15 cellular contexts compared by ENCODE assay signal in genomic region chr15:76942331-76942730, GRCh38. TPM values are rescaled to one million over a fixed set of nuclear protein-coding genes. Genes with fewer than 3 reads are reported as not detected.
DNase-seq lines count a peak whose midpoint lies in the region; ATAC-seq and TF ChIP-seq lines count a peak whose summit lies in the region.
"Had no signal": no experiment of that assay in that cellular context is flagged by ENCODE, and none has a peak within 500 bp of the region (broad histone marks: within the 10 kb centered on the region; RNA-seq: fewer than 3 reads in every experiment).

No MANE protein-coding gene starts in this region.

- in situ Hi-C loops in SK-MEL-5 (cut with HindIII; ENCODE audit: low pct_unique_long_range_greater_than_20kb, low sequenced_read_pairs) (no loop called here), KBM-7 (cut with MboI; ENCODE audit: low pct_unique_long_range_greater_than_20kb, low sequenced_read_pairs) (no loop called here)

- H3K36me3 Mint-ChIP-seq in neural crest cell (ENCODE audit: low read depth): peaks cover 15% of the 10 kb centered on the region
- peaks cover 32% of the 10 kb centered on the region for H3K36me3 Mint-ChIP-seq in activated CD4-positive, alpha-beta memory T cell treated with anti-CD3 and anti-CD28 coated beads, Interleukin-2, amount 10 ng/mL, durations not matched to agents 7 days and 5 days (ENCODE audit: low read depth)

- H3K27me3 Mint-ChIP-seq in neural crest cell (ENCODE audit: low read depth): no peaks in the 10 kb centered on the region
- H3K27me3 Mint-ChIP-seq in activated CD4-positive, alpha-beta memory T cell treated with anti-CD3 and anti-CD28 coated beads, Interleukin-2, amount 10 ng/mL, durations not matched to agents 7 days and 5 days: no peaks in the 10 kb centered on the region
- H3K27me3 Mint-ChIP-seq: B cell had no signal

- H3K4me1 Mint-ChIP-seq in neural crest cell: peaks cover 20% of the 10 kb centered on the region
- H3K4me1 Mint-ChIP-seq in activated CD4-positive, alpha-beta memory T cell treated with anti-CD3 and anti-CD28 coated beads, Interleukin-2, amount 10 ng/mL, durations not matched to agents 7 days and 5 days: peaks cover 9% of the 10 kb centered on the region

- H3K9me3 Mint-ChIP-seq in neural crest cell: no peaks in the 10 kb centered on the region
- H3K9me3 Mint-ChIP-seq in activated CD4-positive, alpha-beta memory T cell treated with anti-CD3 and anti-CD28 coated beads, Interleukin-2, amount 10 ng/mL, durations not matched to agents 7 days and 5 days: no peaks in the 10 kb centered on the region
- H3K9me3 Mint-ChIP-seq: CD8-positive, alpha-beta T cell had no signal

- DNase-seq in COLO829 (ENCODE audit: low spot score) (peak; percentile 54), SK-MEL-5 (ENCODE audit: low read depth, low spot score) (peak; percentile 62), caudate nucleus (lab: John Stamatoyannopoulos, UW) (no peak), neural crest cell (ENCODE audit: low read depth, low spot score) (no peak), KBM-7 (no peak), A172 (ENCODE audit: low spot score) (no peak), omental fat pad (ENCODE audit: low spot score) (no peak)
- DNase-seq in activated CD4-positive, alpha-beta memory T cell treated with anti-CD3 and anti-CD28 coated beads, Interleukin-2, amount 10 ng/mL, durations not matched to agents 7 days and 5 days: no peak
- DNase-seq: 8988T; CD8-positive, alpha-beta T cell; COR-L47; IMR-90 had no signal

- ATAC-seq in omental fat pad (ENCODE audit: low FRiP score): no peak
- ATAC-seq: CD8-positive, alpha-beta T cell had no signal

- peak overlapping the region; percentile 73 for H3K4me3 Mint-ChIP-seq in neural crest cell
- no peak overlapping the region for H3K4me3 Mint-ChIP-seq in activated CD4-positive, alpha-beta memory T cell treated with anti-CD3 and anti-CD28 coated beads, Interleukin-2, amount 10 ng/mL, durations not matched to agents 7 days and 5 days
- H3K4me3 Mint-ChIP-seq: B cell; CD8-positive, alpha-beta T cell had no signal

- TF ChIP-seq CTCF in neural crest cell (conservative IDR thresholded peaks at IDR 0.05): no peak
- TF ChIP-seq CTCF in omental fat pad (IDR thresholded peaks at IDR 0.05): no peak

- POLR2A ChIA-PET in activated CD4-positive, alpha-beta memory T cell treated with anti-CD3 and anti-CD28 coated beads, Interleukin-2, amount 10 ng/mL, durations not matched to agents 7 days and 5 days (lab: Charles Lee): interaction anchor here (2.0 kb wide), 1 partner anchor 11 kb away, joined by 6 read pairs; the partner anchor contains the start of gene RCN2

- CTCF ChIA-PET in activated CD4-positive, alpha-beta memory T cell treated with anti-CD3 and anti-CD28 coated beads, Interleukin-2, amount 10 ng/mL, durations not matched to agents 7 days and 5 days (lab: Charles Lee): interaction anchor here (0.7 to 1.8 kb wide), 8 partner anchors 11 to 601 kb away, joined by 3 to 7 read pairs (median 4); partner anchors contain the start of gene RCN2

- no peak overlapping the region for H3K27ac Mint-ChIP-seq in neural crest cell (ENCODE audit: unreplicated experiment)
- H3K27ac Mint-ChIP-seq in activated CD4-positive, alpha-beta memory T cell treated with anti-CD3 and anti-CD28 coated beads, Interleukin-2, amount 10 ng/mL, durations not matched to agents 7 days and 5 days: no peak overlapping the region
- H3K27ac Mint-ChIP-seq: B cell; CD8-positive, alpha-beta T cell had no signal

- H3K27ac ChIP-seq in caudate nucleus (ENCODE audit: low read depth, low read length): peak overlapping the region; percentile 72
- H3K27ac ChIP-seq: BLaER1 treated with 17β-estradiol and CSF1 and Interleukin-3, amounts not matched to agents 10 nM and 100 nM had no signal

RNA-seq across cellular contexts. Expression of gene RCN2, which starts 10.8 kb away (rescaled TPM):
- total RNA-seq in SK-MEL-5 (2014; rRNA removed; shearing (Covaris generic)): 114 and 132 TPM in 2 replicates
- polyA plus RNA-seq in SK-MEL-5 (2015; cell fraction: cytosol; rRNA removed): 188 and 249 TPM in 2 replicates
- 62.4 and 78.2 TPM in 2 replicates for polyA plus RNA-seq in SK-MEL-5 (2015; cell fraction: nucleus; rRNA removed)
- total RNA-seq in neural crest cell (159 and 161 TPM in 2 replicates), omental fat pad (10 to 100 TPM; 26.0 to 43.0 (median 33.0) TPM)
- 10 to 100 TPM; 23.0 to 24.9 TPM for total RNA-seq in activated CD4-positive, alpha-beta memory T cell treated with anti-CD3 and anti-CD28 coated beads, Interleukin-2, amount 10 ng/mL, durations not matched to agents 7 days and 5 days
- 167 and 217 TPM in 2 replicates for total RNA-seq in A172 (2014; rRNA removed; shearing (Covaris generic))

RNA-seq across cellular contexts. Expression of gene SCAPER, which starts 37.2 kb away (rescaled TPM):
- total RNA-seq in SK-MEL-5 (2014; rRNA removed; shearing (Covaris generic)): 11.8 and 12.7 TPM in 2 replicates
- 6.3 and 9.9 TPM in 2 replicates for polyA plus RNA-seq in SK-MEL-5 (2015; cell fraction: cytosol; rRNA removed)
- polyA plus RNA-seq in SK-MEL-5 (2015; cell fraction: nucleus; rRNA removed): 21.4 and 23.0 TPM in 2 replicates
- total RNA-seq in neural crest cell: 15.3 and 18.4 TPM in 2 replicates
- 10 to 100 TPM; 19.2 to 21.9 TPM for total RNA-seq in activated CD4-positive, alpha-beta memory T cell treated with anti-CD3 and anti-CD28 coated beads, Interleukin-2, amount 10 ng/mL, durations not matched to agents 7 days and 5 days
- 8.5 and 22.7 TPM in 2 replicates for total RNA-seq in A172 (2014; rRNA removed; shearing (Covaris generic))
- 10 to 100 TPM; 11.2 to 33.4 (median 22.6) TPM for total RNA-seq in omental fat pad

RNA-seq across cellular contexts. Expression of gene PSTPIP1, which starts 52.6 kb away (rescaled TPM):
- total RNA-seq in SK-MEL-5 (2014; rRNA removed; shearing (Covaris generic)): not detected in 2 replicates
- polyA plus RNA-seq in SK-MEL-5 (2015; cell fraction: cytosol; rRNA removed): 0.36 TPM in 1 of 2 replicates, not detected in the other
- polyA plus RNA-seq in SK-MEL-5 (2015; cell fraction: nucleus; rRNA removed): not detected in 2 replicates
- total RNA-seq in neural crest cell: 0.84 and 1.5 TPM in 2 replicates
- total RNA-seq in activated CD4-positive, alpha-beta memory T cell treated with anti-CD3 and anti-CD28 coated beads, Interleukin-2, amount 10 ng/mL, durations not matched to agents 7 days and 5 days: 100 to 1,000 TPM; 181 to 187 TPM
- 0.33 and 1.0 TPM in 2 replicates for total RNA-seq in A172 (2014; rRNA removed; shearing (Covaris generic))
- 10 to 100 TPM in 3 of 4 donors, 1 to 10 TPM in 1; 6.3 to 38.5 (median 15.1) TPM for total RNA-seq in omental fat pad
- total RNA-seq: HT1080 had no signal

Comparison
In these comparisons a context has a peak if more than half of its experiments do, and no peak if none do; other contexts are left out.
1. DNase-seq: peak in COLO829 (single experiment) and SK-MEL-5 (single experiment); none in caudate nucleus (0 of 61), neural crest cell (single experiment), KBM-7 (single experiment), activated CD4-positive, alpha-beta memory T cell treated with anti-CD3 and anti-CD28 coated beads, Interleukin-2, amount 10 ng/mL, durations not matched to agents 7 days and 5 days (single experiment), A172 (single experiment) and omental fat pad (single experiment).
2. RNA of gene PSTPIP1, which starts 52.6 kb away (total RNA-seq): 181 to 187 TPM in activated CD4-positive, alpha-beta memory T cell treated with anti-CD3 and anti-CD28 coated beads, Interleukin-2, amount 10 ng/mL, durations not matched to agents 7 days and 5 days; 6.3 to 38.5 TPM in omental fat pad, 0.84 to 1.5 TPM in neural crest cell, 0.33 to 1.0 TPM in A172 and not detected in SK-MEL-5; every median in the first group is over 4 times any median in the second.